10 cellular contexts compared by ENCODE assay signal in genomic region chr2:169276045-169276444, GRCh38.
DNase-seq lines count a peak whose midpoint lies in the region; ATAC-seq and TF ChIP-seq lines count a peak whose summit lies in the region.
"Had no signal": no experiment of that assay in that cellular context is flagged by ENCODE, and none has a peak within 500 bp of the region (broad histone marks: within the 10 kb centered on the region; RNA-seq: fewer than 3 reads in every experiment).

No MANE protein-coding gene starts in this region.

- H3K36me3 ChIP-seq in HEK293 (ENCODE audit: control insufficient read depth in 2 of 2, insufficient read depth in 1 of 2, low read length in 2 of 2): peaks cover 0 to 2% of the 10 kb centered on the region in 2 experiments; a peak in 2 of 3 replicates
- H3K36me3 ChIP-seq: ascending aorta had no signal

- POLR2A ChIA-PET in HEK293 (lab: Yijun Ruan, JAX): no interaction called here

- no peak overlapping the region for H3K27ac ChIP-seq in HEK293 (ENCODE audit: extremely low read depth, low read depth, low read length)
- H3K27ac ChIP-seq: ascending aorta had no signal

- TF ChIP-seq CTCF in HEK293 (tag by site-specific recombination; IDR thresholded peaks at IDR 0.05): 0 out of 2 replicates have a peak, but pooled peaks have one; percentile 16

- H3K9me3 ChIP-seq in HEK293 (ENCODE audit: control insufficient read depth, insufficient read depth, low read depth, low read length): no peaks in the 10 kb centered on the region
- H3K9me3 ChIP-seq: ascending aorta had no signal

- H3K4me3 ChIP-seq in HEK293 (ENCODE audit: low read depth, low read length): no peak overlapping the region
- H3K4me3 ChIP-seq: ascending aorta had no signal

- CTCF ChIA-PET in HEK293 (lab: Yijun Ruan, JAX): interaction anchor here (0.6 to 1.5 kb wide), 8 partner anchors 10 to 527 kb away, joined by 3 to 7 read pairs (median 4); no protein-coding TSS in a partner anchor

- no peaks in the 10 kb centered on the region for H3K4me1 ChIP-seq in HEK293 (ENCODE audit: control insufficient read depth, insufficient read depth, low read length)
- H3K4me1 ChIP-seq: ascending aorta had no signal

- ATAC-seq in HG03045 (IDR thresholded peaks at IDR 0.05; ENCODE audit: unreplicated experiment): no peak

- peak; percentile 33 for DNase-seq in Ammon's horn (ENCODE audit: low spot score)
- DNase-seq in SW480 (ENCODE audit: low spot score): peak; percentile 28
- peak; percentile 46 for DNase-seq in left kidney (ENCODE audit: low read depth, low spot score)
- no peak for DNase-seq in NCI-H1694 (lab: John Stamatoyannopoulos, UW)
- DNase-seq in NCI-H1092 treated with DMSO at 0.1 percent for 48 hours (lab: John Stamatoyannopoulos, UW): no peak
- DNase-seq in amniotic stem cell (lab: John Stamatoyannopoulos, UW): no peak
- DNase-seq: RPMI8226 had no signal

TF ChIP-seq in HEK293, 187 proteins besides CTCF, POLR2A, EP300 and RAD21:
- no peak for TF ChIP-seq ZNF529 (tag by site-specific recombination; IDR thresholded peaks at IDR 0.05; ENCODE audit: insufficient replicate concordance)
- no peak for TF ChIP-seq ZNF133 (tag by site-specific recombination; IDR thresholded peaks at IDR 0.05)
- peak; percentile 29; the same call in 1 of the 2 replicates for TF ChIP-seq ZNF654 (tag by site-specific recombination; IDR thresholded peaks at IDR 0.05; ENCODE audit: low read depth)

Comparison
In these comparisons a context has a peak if more than half of its experiments do, and no peak if none do; other contexts are left out.
1. DNase-seq: peak in Ammon's horn (single experiment), SW480 (single experiment) and left kidney (single experiment); none in NCI-H1694 (single experiment), NCI-H1092 treated with DMSO at 0.1 percent for 48 hours (single experiment) and amniotic stem cell (single experiment).